Comparison of ENCODE assay signal across 17 cellular contexts in genomic region chr2:45770773-45771172, GRCh38.
DNase-seq lines count a peak whose midpoint lies in the region; ATAC-seq, FAIRE-seq and TF ChIP-seq lines count a peak whose summit lies in the region.
"Had no signal": no experiment of that assay in that cellular context is flagged by ENCODE, and none has a peak within 500 bp of the region (broad histone marks: within the 10 kb centered on the region; RNA-seq: fewer than 3 reads in every experiment).

No MANE protein-coding gene starts in this region.

- H3K36me3 ChIP-seq in Peyer's patch, result no peaks in the 10 kb centered on the region
- H3K36me3 ChIP-seq in endothelial cell of umbilical vein (ENCODE audit: control insufficient read depth in 2 of 2, extremely low read depth in 1 of 2, insufficient read depth in 2 of 2, low read length in 2 of 2), result no peaks in the 10 kb centered on the region
- no peaks in the 10 kb centered on the region for H3K36me3 ChIP-seq in muscle layer of colon (ENCODE audit: insufficient read depth, low read length)
- H3K36me3 ChIP-seq in thoracic aorta, result no peaks in the 10 kb centered on the region
- H3K36me3 ChIP-seq: tibial artery had no signal

- POLR2A ChIA-PET in endothelial cell of umbilical vein (lab: Charles Lee), result no interaction called here

- H3K9ac ChIP-seq in endothelial cell of umbilical vein (replicated peaks; ENCODE audit: extremely low read depth, insufficient read depth, low read length) (no peak overlapping the region), muscle layer of colon (ENCODE audit: low read length) (peak overlapping the region; percentile 56)
- H3K9ac ChIP-seq: KMS-11 had no signal

- H3K9me3 ChIP-seq in Peyer's patch (no peaks in the 10 kb centered on the region), endothelial cell of umbilical vein (replicated peaks; ENCODE audit: control insufficient read depth, insufficient read depth, low read length) (no peaks in the 10 kb centered on the region), muscle layer of colon (ENCODE audit: low read length) (no peaks in the 10 kb centered on the region), thoracic aorta (no peaks in the 10 kb centered on the region)
- H3K9me3 ChIP-seq: tibial artery had no signal

- H3K27ac ChIP-seq in Peyer's patch (peak overlapping the region in 3 of 4 donors; percentile 31 to 77 (median 46)), endothelial cell of umbilical vein (ENCODE audit: insufficient read depth, low read depth, low read length) (no peak overlapping the region), muscle layer of colon (ENCODE audit: low read depth, low read length) (peak overlapping the region; percentile 81), thoracic aorta (peak overlapping the region in 1 of 2 donors; percentile 18)
- H3K27ac ChIP-seq: HL-60, KMS-11, tibial artery had no signal

- no TSS peak for BruUV-seq in endothelial cell of umbilical vein (replicated peaks; lab: Mats Ljungman, UMichigan)

- no peaks in the 10 kb centered on the region for H4K20me1 ChIP-seq in endothelial cell of umbilical vein (replicated peaks; ENCODE audit: control insufficient read depth, extremely low read depth, insufficient read depth, low read length)

- H2AFZ ChIP-seq in endothelial cell of umbilical vein (ENCODE audit: low read depth, low read length), result no peak overlapping the region

- TF ChIP-seq CTCF in Peyer's patch (IDR thresholded peaks at IDR 0.05) (no peak), endothelial cell of umbilical vein (IDR thresholded peaks at IDR 0.05; ENCODE audit: extremely low read depth in 1 of 2, insufficient read depth in 1 of 2, low read depth in 1 of 2, low read length in 2 of 2) (no peak), thoracic aorta (IDR thresholded peaks at IDR 0.05) (no peak)

- H3K9me1 ChIP-seq in endothelial cell of umbilical vein (replicated peaks; ENCODE audit: control insufficient read depth, extremely low read depth, insufficient read depth, low read length), result no peaks in the 10 kb centered on the region

- peak; percentile 85 for FAIRE-seq in endothelial cell of umbilical vein (lab: Jason Lieb, UNC)
- FAIRE-seq: GM12878 had no signal

- intact Hi-C loops in endothelial cell of umbilical vein (cut with micrococcal nuclease), result no loop called here

- peak overlapping the region in 1 of 4 donors; percentile 20 for H3K4me3 ChIP-seq in Peyer's patch
- no peak overlapping the region for H3K4me3 ChIP-seq in endothelial cell of umbilical vein (replicated peaks in 1 of 3; ENCODE audit: insufficient read depth in 1 of 3, low read depth in 1 of 3, low read length in 3 of 3)
- peak overlapping the region; percentile 30 to 38 for H3K4me3 ChIP-seq in muscle layer of colon (ENCODE audit: low read depth in 1 of 2, low read length in 2 of 2)
- peak overlapping the region; percentile 59 for H3K4me3 ChIP-seq in thoracic aorta
- H3K4me3 ChIP-seq: GM12878 had no signal

- no peak for TF ChIP-seq POLR2A in Peyer's patch (IDR thresholded peaks at IDR 0.05)
- TF ChIP-seq POLR2A in endothelial cell of umbilical vein (IDR thresholded peaks at IDR 0.05; ENCODE audit: low read depth, low read length), result no peak

- H3K4me2 ChIP-seq in endothelial cell of umbilical vein (ENCODE audit: insufficient read depth, low read length), result no peak overlapping the region
- H3K4me2 ChIP-seq: KMS-11 had no signal

- in situ Hi-C loops in G401 (cut with HindIII; ENCODE audit: low sequenced_read_pairs), result no loop called here

- H3K27me3 ChIP-seq in Peyer's patch (no peaks in the 10 kb centered on the region), endothelial cell of umbilical vein (ENCODE audit: control insufficient read depth in 2 of 2, insufficient read depth in 2 of 2, low read length in 2 of 2) (peaks cover 0 to 12% of the 10 kb centered on the region in 2 experiments), muscle layer of colon (ENCODE audit: control insufficient read depth in 1 of 2, insufficient read depth in 2 of 2, low read length in 2 of 2) (no peaks in the 10 kb centered on the region), thoracic aorta (replicated peaks; ENCODE audit: insufficient read depth) (no peaks in the 10 kb centered on the region)
- H3K27me3 ChIP-seq: tibial artery had no signal

- H3K4me1 ChIP-seq in Peyer's patch, result peaks cover 0 to 4% (median 0%) of the 10 kb centered on the region in 4 donors
- peaks cover 10% of the 10 kb centered on the region for H3K4me1 ChIP-seq in endothelial cell of umbilical vein (ENCODE audit: control insufficient read depth, extremely low read depth, insufficient read depth, low read length)
- peaks cover 36% of the 10 kb centered on the region for H3K4me1 ChIP-seq in muscle layer of colon (ENCODE audit: insufficient read depth, low read length)
- H3K4me1 ChIP-seq in thoracic aorta (ENCODE audit: control insufficient read depth in 1 of 2, low read depth in 2 of 2), result peaks cover 10 to 29% of the 10 kb centered on the region in 2 donors

- no peak for ATAC-seq in thoracic aorta (ENCODE audit: insufficient number of reproducible peaks, low FRiP score, low read depth)
- no peak for ATAC-seq in HG03039 (IDR thresholded peaks at IDR 0.05; ENCODE audit: unreplicated experiment)
- no peak for ATAC-seq in esophagus mucosa
- ATAC-seq: activated naive CD4-positive, alpha-beta T cell treated with anti-CD3 and anti-CD28 coated beads, Interleukin-2, amount 50 U/mL, for 72 hours; CD8-positive, alpha-beta T cell; GM12878 had no signal

- DNase-seq in Peyer's patch (no peak), endothelial cell of umbilical vein (ENCODE audit: low read depth, low spot score) (peak; percentile 74), thoracic aorta (ENCODE audit: low spot score) (no peak), G401 (ENCODE audit: low spot score) (no peak), COLO668 (lab: John Stamatoyannopoulos, UW; ENCODE audit: unreplicated experiment) (no peak)
- DNase-seq: activated CD4-positive, CD25-positive, alpha-beta regulatory T cell; activated CD8-positive, alpha-beta memory T cell treated with anti-CD3 and anti-CD28 coated beads, Interleukin-2, amount 50 U/mL, for 4 hours; CD8-positive, alpha-beta T cell; stimulated activated CD4-positive, alpha-beta T cell treated with anti-CD3 and anti-CD28 coated beads, Interleukin-1b, Interleukin-23, amount 100 ng/mL, for 48 hours had no signal

- dilution Hi-C loops in endothelial cell of umbilical vein (cut with MboI; ENCODE audit: extremely low pct_ligation_motif_present, low sequenced_read_pairs), result no loop called here

- CTCF ChIA-PET in endothelial cell of umbilical vein (lab: Charles Lee), result interaction anchor here (0.9 to 1.8 kb wide), 12 partner anchors 8 to 185 kb away, joined by 3 to 9 read pairs (median 5); no protein-coding TSS in a partner anchor

- H3K79me2 ChIP-seq in endothelial cell of umbilical vein (ENCODE audit: control insufficient read depth, insufficient read depth, low read length), result no peaks in the 10 kb centered on the region

TF ChIP-seq in endothelial cell of umbilical vein, 7 proteins besides CTCF, POLR2A, EP300 and RAD21:
- TF ChIP-seq POLR2AphosphoS5 (IDR thresholded peaks at IDR 0.05; ENCODE audit: insufficient read depth, low read depth, low read length) (peak; percentile 48), MYC (IDR thresholded peaks at IDR 0.05; ENCODE audit: low read depth, low read length) (no peak)

Comparison
In these comparisons a context has a peak if more than half of its experiments do, and no peak if none do; other contexts are left out.
1. H3K4me3 ChIP-seq: peak in muscle layer of colon (2 of 2) and thoracic aorta (single experiment); none in endothelial cell of umbilical vein (0 of 3).